1 cellular context compared by ENCODE assay signal in the genomic region with DNA sequence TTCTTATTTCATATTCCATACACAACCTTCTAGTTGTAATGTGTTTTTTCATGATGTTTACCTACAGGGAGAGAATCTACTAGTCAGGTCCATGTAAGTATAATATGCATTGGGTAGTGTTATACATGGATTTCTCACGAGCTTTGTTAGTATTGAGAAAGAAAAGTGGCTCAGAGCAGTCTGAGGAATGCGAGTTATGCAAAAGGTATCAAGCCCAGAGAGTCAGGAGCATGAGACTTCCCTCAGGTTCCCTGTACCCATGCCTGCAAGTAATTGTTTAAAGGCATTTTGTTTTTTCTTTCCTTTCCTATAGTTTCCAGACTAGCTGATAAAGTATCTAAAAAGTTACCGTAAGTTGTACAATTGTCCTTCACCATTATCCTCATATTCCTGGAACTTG.
TF ChIP-seq lines count a peak whose summit lies in the region.

No MANE protein-coding gene starts in this region.

TF ChIP-seq in GM23338, 12 proteins besides CTCF, POLR2A, EP300 and RAD21 (continued from another document):
- TF ChIP-seq ETS1 (IDR thresholded peaks at IDR 0.05) (no peak), POLR2AphosphoS5 (IDR thresholded peaks at IDR 0.05; ENCODE audit: low read depth) (no peak), EZH2phosphoT487 (IDR thresholded peaks at IDR 0.05; ENCODE audit: unreplicated experiment) (no peak), STAT1 (IDR thresholded peaks at IDR 0.05; ENCODE audit: unreplicated experiment) (no peak), ZNF331 (CRISPR knock-in tag; IDR thresholded peaks at IDR 0.05; ENCODE audit: low read depth) (no peak), NANOG (IDR thresholded peaks at IDR 0.05; ENCODE audit: borderline replicate concordance) (no peak)
- TF ChIP-seq, protein P1, sequence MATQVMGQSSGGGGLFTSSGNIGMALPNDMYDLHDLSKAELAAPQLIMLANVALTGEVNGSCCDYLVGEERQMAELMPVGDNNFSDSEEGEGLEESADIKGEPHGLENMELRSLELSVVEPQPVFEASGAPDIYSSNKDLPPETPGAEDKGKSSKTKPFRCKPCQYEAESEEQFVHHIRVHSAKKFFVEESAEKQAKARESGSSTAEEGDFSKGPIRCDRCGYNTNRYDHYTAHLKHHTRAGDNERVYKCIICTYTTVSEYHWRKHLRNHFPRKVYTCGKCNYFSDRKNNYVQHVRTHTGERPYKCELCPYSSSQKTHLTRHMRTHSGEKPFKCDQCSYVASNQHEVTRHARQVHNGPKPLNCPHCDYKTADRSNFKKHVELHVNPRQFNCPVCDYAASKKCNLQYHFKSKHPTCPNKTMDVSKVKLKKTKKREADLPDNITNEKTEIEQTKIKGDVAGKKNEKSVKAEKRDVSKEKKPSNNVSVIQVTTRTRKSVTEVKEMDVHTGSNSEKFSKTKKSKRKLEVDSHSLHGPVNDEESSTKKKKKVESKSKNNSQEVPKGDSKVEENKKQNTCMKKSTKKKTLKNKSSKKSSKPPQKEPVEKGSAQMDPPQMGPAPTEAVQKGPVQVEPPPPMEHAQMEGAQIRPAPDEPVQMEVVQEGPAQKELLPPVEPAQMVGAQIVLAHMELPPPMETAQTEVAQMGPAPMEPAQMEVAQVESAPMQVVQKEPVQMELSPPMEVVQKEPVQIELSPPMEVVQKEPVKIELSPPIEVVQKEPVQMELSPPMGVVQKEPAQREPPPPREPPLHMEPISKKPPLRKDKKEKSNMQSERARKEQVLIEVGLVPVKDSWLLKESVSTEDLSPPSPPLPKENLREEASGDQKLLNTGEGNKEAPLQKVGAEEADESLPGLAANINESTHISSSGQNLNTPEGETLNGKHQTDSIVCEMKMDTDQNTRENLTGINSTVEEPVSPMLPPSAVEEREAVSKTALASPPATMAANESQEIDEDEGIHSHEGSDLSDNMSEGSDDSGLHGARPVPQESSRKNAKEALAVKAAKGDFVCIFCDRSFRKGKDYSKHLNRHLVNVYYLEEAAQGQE (IDR thresholded peaks at IDR 0.05; ENCODE audit: unreplicated experiment): no peak
